ENCODE assay signal across 8 cellular contexts in genomic region chr9:113406873-113407511, GRCh38. TPM values are rescaled to one million over a fixed set of nuclear protein-coding genes. Genes with fewer than 3 reads are reported as not detected.
DNase-seq lines count a peak whose midpoint lies in the region; FAIRE-seq and TF ChIP-seq lines count a peak whose summit lies in the region.
"Not testable (repeated sequence)": the region's sequence is repeated elsewhere in the genome, so short reads cannot be mapped to it uniquely, and the experiment has no call there.

No MANE protein-coding gene starts in this region.

- not testable (repeated sequence) for TF ChIP-seq EP300 in sigmoid colon (IDR thresholded peaks at IDR 0.05)

- WGBS in mammary epithelial cell (ENCODE audit: low coverage, missing lambda C conversion rate) = 47% methylated on average over 4 of the region's 7 CpGs
- 23 to 35% methylated on average over 7 of the region's 7 CpGs for WGBS in sigmoid colon, 2 donors

- DNase-seq in AG09319 (ENCODE audit: extremely low read depth, low read depth) (peak; percentile 50), HT1080 (ENCODE audit: low read depth) (peak; percentile 47), NCI-H82 (lab: John Stamatoyannopoulos, UW) (peak; percentile 76), mammary epithelial cell (peak; percentile 45), iPS-NIHi11 (ENCODE audit: low spot score) (peak; percentile 46), sigmoid colon (peak; percentile 83)
- not testable (repeated sequence) for DNase-seq in GM18507 (ENCODE audit: extremely low spot score, insufficient read length, low read depth)
- DNase-seq in activated CD4-positive, alpha-beta T cell treated with anti-CD3 and anti-CD28 coated beads for 1 hour = peak; percentile 36

- H3K4me1 ChIP-seq in mammary epithelial cell (ENCODE audit: insufficient read depth, low read length) (peaks cover 13% of the 10 kb centered on the region), sigmoid colon (peaks cover 0 to 24% (median 20%) of the 10 kb centered on the region in 4 donors)

- H4K20me1 ChIP-seq in mammary epithelial cell (ENCODE audit: insufficient read depth, low read length) = not testable (repeated sequence)

- TF ChIP-seq POLR2A in sigmoid colon (IDR thresholded peaks at IDR 0.05) = not testable (repeated sequence)

- dilution Hi-C loops in mammary epithelial cell (cut with HindIII; ENCODE audit: low sequenced_read_pairs) = loop anchor here (5.0 kb wide), 1 partner anchor 105 kb away; the partner anchor contains the start of gene RNF183

- CTCF ChIA-PET in mammary epithelial cell (lab: Charles Lee; ENCODE audit: low non-redundant PET) = not testable (repeated sequence)

- intact Hi-C loops in mammary epithelial cell (cut with micrococcal nuclease) = loop anchor here (1.0 to 10.0 kb wide), 5 partner anchors 52 to 482 kb away; no protein-coding TSS in a partner anchor
- intact Hi-C loops in sigmoid colon (cut with DNase I) = not testable (repeated sequence)

- TF ChIP-seq CTCF in AG09319 (IDR thresholded peaks at IDR 0.05; ENCODE audit: low read depth, low read length) = peak; percentile 87
- peak; percentile 83 to 84 for TF ChIP-seq CTCF in mammary epithelial cell (conservative IDR thresholded peaks at IDR 0.05 in 1 of 2, IDR thresholded peaks at IDR 0.05 in 1 of 2; ENCODE audit: extremely low read depth in 1 of 2, insufficient read depth in 1 of 2, low read depth in 1 of 2, low read length in 2 of 2)
- TF ChIP-seq CTCF in sigmoid colon (IDR thresholded peaks at IDR 0.05) = peak; percentile 60 to 81 (median 70)

- FAIRE-seq in GM18507 (lab: Jason Lieb, UNC) = peak; percentile 42

- BruUV-seq in mammary epithelial cell (replicated peaks; lab: Mats Ljungman, UMichigan) = not testable (repeated sequence)

- in situ Hi-C loops in mammary epithelial cell (cut with MboI; ENCODE audit: low sequenced_read_pairs in 2 of 2) = loop anchor here (5.0 to 25.0 kb wide), 2 partner anchors 100 to 495 kb away; no protein-coding TSS in a partner anchor

- peaks cover 33% of the 10 kb centered on the region for H3K79me2 ChIP-seq in mammary epithelial cell (ENCODE audit: insufficient read depth, low read length)

- H3K9me3 ChIP-seq in mammary epithelial cell (replicated peaks; ENCODE audit: insufficient read depth, low read length); sigmoid colon: not testable (repeated sequence)

- not testable (repeated sequence) for H3K4me2 ChIP-seq in mammary epithelial cell (ENCODE audit: insufficient read depth, low read depth, low read length)

- not testable (repeated sequence) for H3K9ac ChIP-seq in mammary epithelial cell (ENCODE audit: insufficient read depth, low read length)

- H3K27ac ChIP-seq in mammary epithelial cell (ENCODE audit: insufficient read depth, low read depth, low read length) = not testable (repeated sequence)
- peak overlapping the region in 2 of 4 donors; percentile 33 to 47 for H3K27ac ChIP-seq in sigmoid colon

- H2AFZ ChIP-seq in mammary epithelial cell (ENCODE audit: low read depth, low read length) = not testable (repeated sequence)

- not testable (repeated sequence) for H3K4me3 ChIP-seq in mammary epithelial cell (replicated peaks in 1 of 3; ENCODE audit: insufficient read depth in 1 of 3, low read depth in 2 of 3, low read length in 3 of 3); sigmoid colon

- H3K27me3 ChIP-seq in mammary epithelial cell (ENCODE audit: insufficient read depth, low read length); sigmoid colon: not testable (repeated sequence)

- H3K36me3 ChIP-seq in mammary epithelial cell (ENCODE audit: insufficient read depth, low read length) (peaks cover 14% of the 10 kb centered on the region), sigmoid colon (peaks cover 0 to 20% (median 8%) of the 10 kb centered on the region in 4 donors)

RNA-seq across cellular contexts. Expression of gene POLE3, which starts 3.5 kb away (rescaled TPM):
- total RNA-seq in HT1080 (2014; rRNA removed; shearing (Covaris generic)) = 107 and 114 TPM in 2 replicates
- polyA plus RNA-seq in HT1080 (2015; cell fraction: cytosol; rRNA removed) = 69.6 and 70.2 TPM in 2 replicates
- 41.8 and 50.8 TPM in 2 replicates for polyA plus RNA-seq in HT1080 (2015; cell fraction: nucleus; rRNA removed)
- 10 to 100 TPM; 42.8 to 50.2 TPM for total RNA-seq in mammary epithelial cell
- polyA plus RNA-seq in mammary epithelial cell = 79.6 TPM
- 39.5 TPM for polyA minus RNA-seq in mammary epithelial cell
- total RNA-seq in sigmoid colon = 10 to 100 TPM; 24.9 to 45.6 (median 39.1) TPM
- polyA plus RNA-seq in sigmoid colon = 10 to 100 TPM; 25.2 to 49.2 (median 27.0) TPM

RNA-seq across cellular contexts. Expression of gene C9orf43, which starts 3.6 kb away (rescaled TPM):
- 0.20 and 0.37 TPM in 2 replicates for total RNA-seq in HT1080 (2014; rRNA removed; shearing (Covaris generic))
- polyA plus RNA-seq in HT1080 (2015; cell fraction: cytosol; rRNA removed) = 0.43 and 0.51 TPM in 2 replicates
- 0.24 and 0.41 TPM in 2 replicates for polyA plus RNA-seq in HT1080 (2015; cell fraction: nucleus; rRNA removed)
- under 1 TPM; 0.56 to 0.83 TPM for total RNA-seq in mammary epithelial cell
- 1.0 TPM for polyA plus RNA-seq in mammary epithelial cell
- polyA minus RNA-seq in mammary epithelial cell = not detected
- under 1 TPM in 3 of 4 donors, not detected in 1; 0.36 to 0.68 (median 0.55) TPM for total RNA-seq in sigmoid colon
- under 1 TPM in 2 of 3 donors, not detected in 1; 0.20 to 0.60 TPM for polyA plus RNA-seq in sigmoid colon

RNA-seq across cellular contexts. Expression of gene ALAD, which starts 5.9 kb away (rescaled TPM):
- 11.9 and 20.3 TPM in 2 replicates for total RNA-seq in HT1080 (2014; rRNA removed; shearing (Covaris generic))
- 8.3 TPM in 2 replicates for polyA plus RNA-seq in HT1080 (2015; cell fraction: cytosol; rRNA removed)
- 16.5 and 22.7 TPM in 2 replicates for polyA plus RNA-seq in HT1080 (2015; cell fraction: nucleus; rRNA removed)
- 10 to 100 TPM; 10.2 to 14.5 TPM for total RNA-seq in mammary epithelial cell
- 5.5 TPM for polyA plus RNA-seq in mammary epithelial cell
- polyA minus RNA-seq in mammary epithelial cell = 2.2 TPM
- 10 to 100 TPM; 14.8 to 31.0 (median 23.3) TPM for total RNA-seq in sigmoid colon
- polyA plus RNA-seq in sigmoid colon = 10 to 100 TPM; 37.0 to 50.2 (median 47.4) TPM

RNA-seq across cellular contexts. Expression of gene HDHD3, which starts 30.2 kb away (rescaled TPM):
- 8.9 and 9.1 TPM in 2 replicates for total RNA-seq in HT1080 (2014; rRNA removed; shearing (Covaris generic))
- 6.0 and 7.7 TPM in 2 replicates for polyA plus RNA-seq in HT1080 (2015; cell fraction: cytosol; rRNA removed)
- polyA plus RNA-seq in HT1080 (2015; cell fraction: nucleus; rRNA removed) = 9.0 and 12.1 TPM in 2 replicates
- total RNA-seq in mammary epithelial cell = 10 to 100 TPM; 12.3 to 14.6 TPM
- 15.9 TPM for polyA plus RNA-seq in mammary epithelial cell
- polyA minus RNA-seq in mammary epithelial cell = 19.3 TPM
- total RNA-seq in sigmoid colon = 10 to 100 TPM; 16.4 to 34.6 (median 25.6) TPM
- polyA plus RNA-seq in sigmoid colon = 100 to 1,000 TPM; 113 to 158 (median 121) TPM

RNA-seq across cellular contexts. Expression of gene RGS3, which starts 56.5 kb away (rescaled TPM):
- 51.4 and 52.0 TPM in 2 replicates for total RNA-seq in HT1080 (2014; rRNA removed; shearing (Covaris generic))
- 54.0 and 54.5 TPM in 2 replicates for polyA plus RNA-seq in HT1080 (2015; cell fraction: cytosol; rRNA removed)
- 67.7 and 73.3 TPM in 2 replicates for polyA plus RNA-seq in HT1080 (2015; cell fraction: nucleus; rRNA removed)
- total RNA-seq in mammary epithelial cell (10 to 100 TPM; 52.2 to 63.5 TPM), sigmoid colon (10 to 100 TPM; 26.9 to 50.7 (median 42.0) TPM)
- polyA plus RNA-seq in mammary epithelial cell (48.0 TPM), sigmoid colon (10 to 100 TPM; 32.4 to 43.6 (median 32.6) TPM)
- polyA minus RNA-seq in mammary epithelial cell = 48.2 TPM
